8 cellular contexts compared by ENCODE assay signal in genomic region chr3:9891072-9891622, GRCh38. TPM values are rescaled to one million over a fixed set of nuclear protein-coding genes. Genes with fewer than 3 reads are reported as not detected.
A peak's percentile ranks its signal among the peaks of the same experiment; 100 is the strongest.
DNase-seq lines count a peak whose midpoint lies in the region; ATAC-seq and TF ChIP-seq lines count a peak whose summit lies in the region.

No MANE protein-coding gene starts in this region.

- peak overlapping the region; percentile 95 for H3K27ac Mint-ChIP-seq in dendritic cell treated with granulocyte-macrophage colony-stimulating factor and Interleukin-4, amounts not matched to agents 40 ng/mL and 50 ng/mL, for 4 days
- H3K27ac Mint-ChIP-seq in nephron = peak overlapping the region; percentile 91 to 98 (median 97)

- no peak for ATAC-seq in HG03457 (IDR thresholded peaks at IDR 0.05; ENCODE audit: unreplicated experiment)
- no peak for ATAC-seq in GM21515 (IDR thresholded peaks at IDR 0.05; ENCODE audit: unreplicated experiment)

- no peaks in the 10 kb centered on the region for H3K27me3 ChIP-seq in BLaER1 treated with 17β-estradiol and CSF1 and Interleukin-3, amounts not matched to agents 10 nM and 100 nM
- no peaks in the 10 kb centered on the region for H3K27me3 ChIP-seq in Karpas-422 (ENCODE audit: low read length)

- intact Hi-C loops in dendritic cell treated with granulocyte-macrophage colony-stimulating factor and Interleukin-4, amounts not matched to agents 40 ng/mL and 50 ng/mL, for 4 days (cut with micrococcal nuclease) = loop anchor here (2.0 kb wide), 1 partner anchor 24 kb away; no protein-coding TSS in a partner anchor

- peak overlapping the region; percentile 93 to 100 (median 98) for H3K9ac ChIP-seq in BLaER1 treated with 17β-estradiol and CSF1 and Interleukin-3, amounts not matched to agents 10 nM and 100 nM
- peak overlapping the region; percentile 98 for H3K9ac ChIP-seq in Karpas-422 (ENCODE audit: low read length)

- H3K4me2 ChIP-seq in BLaER1 treated with 17β-estradiol and CSF1 and Interleukin-3, amounts not matched to agents 10 nM and 100 nM = peak overlapping the region; percentile 69 to 94 (median 83)
- H3K4me2 ChIP-seq in Karpas-422 (ENCODE audit: low read depth, low read length, poor library complexity, severe bottlenecking) = peak overlapping the region; percentile 100

- peak overlapping the region; percentile 79 to 98 (median 94) for H3K4me3 ChIP-seq in BLaER1 treated with 17β-estradiol and CSF1 and Interleukin-3, amounts not matched to agents 10 nM and 100 nM
- peak overlapping the region; percentile 100 for H3K4me3 ChIP-seq in Karpas-422 (ENCODE audit: low read length)

- H3K9me2 ChIP-seq in Karpas-422 (replicated peaks; ENCODE audit: insufficient read depth, low read length) = no peaks in the 10 kb centered on the region

- H3K9me3 Mint-ChIP-seq in dendritic cell treated with granulocyte-macrophage colony-stimulating factor and Interleukin-4, amounts not matched to agents 40 ng/mL and 50 ng/mL, for 4 days = no peaks in the 10 kb centered on the region
- no peaks in the 10 kb centered on the region for H3K9me3 Mint-ChIP-seq in nephron

- H3K36me3 ChIP-seq in BLaER1 treated with 17β-estradiol and CSF1 and Interleukin-3, amounts not matched to agents 10 nM and 100 nM = peaks cover 22 to 45% (median 36%) of the 10 kb centered on the region in 11 experiments
- H3K36me3 ChIP-seq in Karpas-422 (ENCODE audit: insufficient read depth, low read length) = peaks cover 16% of the 10 kb centered on the region

- peak overlapping the region; percentile 88 for H2AFZ ChIP-seq in Karpas-422 (ENCODE audit: low read length)

- peaks cover 23% of the 10 kb centered on the region for H3K79me2 ChIP-seq in Karpas-422 (ENCODE audit: low read length)

- H3K36me3 Mint-ChIP-seq in dendritic cell treated with granulocyte-macrophage colony-stimulating factor and Interleukin-4, amounts not matched to agents 40 ng/mL and 50 ng/mL, for 4 days (ENCODE audit: low read depth) = peaks cover 33% of the 10 kb centered on the region
- H3K36me3 Mint-ChIP-seq in nephron (ENCODE audit: low read depth) = peaks cover 33% of the 10 kb centered on the region

- peak overlapping the region; percentile 93 to 99 (median 97) for H3K27ac ChIP-seq in BLaER1 treated with 17β-estradiol and CSF1 and Interleukin-3, amounts not matched to agents 10 nM and 100 nM
- H3K27ac ChIP-seq in Karpas-422 (ENCODE audit: low read length) = peak overlapping the region; percentile 40

- no peak for TF ChIP-seq CTCF in nephron (IDR thresholded peaks at IDR 0.05; ENCODE audit: unreplicated experiment in 3 of 3)

- peaks cover 0 to 47% (median 37%) of the 10 kb centered on the region in 11 experiments; a peak in 18 of 22 replicates for H4K20me1 ChIP-seq in BLaER1 treated with 17β-estradiol and CSF1 and Interleukin-3, amounts not matched to agents 10 nM and 100 nM
- peaks cover 14% of the 10 kb centered on the region; the same call in 1 of the 2 replicates for H4K20me1 ChIP-seq in Karpas-422 (ENCODE audit: insufficient read depth, low read depth, low read length)

- H3K4me1 ChIP-seq in BLaER1 treated with 17β-estradiol and CSF1 and Interleukin-3, amounts not matched to agents 10 nM and 100 nM = peaks cover 41 to 62% (median 52%) of the 10 kb centered on the region in 10 experiments
- peaks cover 20% of the 10 kb centered on the region for H3K4me1 ChIP-seq in Karpas-422 (ENCODE audit: low read length)

- no peaks in the 10 kb centered on the region for H3K27me3 Mint-ChIP-seq in dendritic cell treated with granulocyte-macrophage colony-stimulating factor and Interleukin-4, amounts not matched to agents 40 ng/mL and 50 ng/mL, for 4 days
- H3K27me3 Mint-ChIP-seq in nephron (ENCODE audit: low read depth) = no peaks in the 10 kb centered on the region

- DNase-seq in Karpas-422 = no peak
- no peak for DNase-seq in GM19240 (ENCODE audit: insufficient read length, low spot score)
- no peak for DNase-seq in NK-92 treated with Interleukin-12 subunit alpha and Interleukin-12 subunit beta, amount 100 ng/mL, for 24 hours (lab: John Stamatoyannopoulos, UW)

- peak overlapping the region; percentile 93 for H3K4me3 Mint-ChIP-seq in dendritic cell treated with granulocyte-macrophage colony-stimulating factor and Interleukin-4, amounts not matched to agents 40 ng/mL and 50 ng/mL, for 4 days
- H3K4me3 Mint-ChIP-seq in nephron = peak overlapping the region; percentile 99

- peaks cover 17% of the 10 kb centered on the region for H3K4me1 Mint-ChIP-seq in dendritic cell treated with granulocyte-macrophage colony-stimulating factor and Interleukin-4, amounts not matched to agents 40 ng/mL and 50 ng/mL, for 4 days (ENCODE audit: low read depth)
- peaks cover 32% of the 10 kb centered on the region for H3K4me1 Mint-ChIP-seq in nephron

- no peaks in the 10 kb centered on the region for H3K9me3 ChIP-seq in BLaER1 treated with 17β-estradiol and CSF1 and Interleukin-3, amounts not matched to agents 10 nM and 100 nM (replicated peaks in 1 of 11)
- H3K9me3 ChIP-seq in Karpas-422 (ENCODE audit: low read length) = no peaks in the 10 kb centered on the region

RNA-seq across cellular contexts. Expression of gene JAGN1, which starts 0.7 kb away (rescaled TPM):
- 33.5 and 39.2 TPM in 2 replicates for total RNA-seq in Karpas-422 (2014; rRNA removed; shearing (Covaris generic); ENCODE audit: low replicate concordance)

RNA-seq across cellular contexts. Expression of gene CIDEC, which starts 11.1 kb away (rescaled TPM):
- total RNA-seq in Karpas-422 (2014; rRNA removed; shearing (Covaris generic); ENCODE audit: low replicate concordance) = not detected in 2 replicates

RNA-seq across cellular contexts. Expression of gene IL17RE, which starts 11.5 kb away (rescaled TPM):
- total RNA-seq in Karpas-422 (2014; rRNA removed; shearing (Covaris generic); ENCODE audit: low replicate concordance) = not detected in 2 replicates

RNA-seq across cellular contexts. Expression of gene IL17RC, which starts 25.8 kb away (rescaled TPM):
- 0.54 and 2.5 TPM in 2 replicates for total RNA-seq in Karpas-422 (2014; rRNA removed; shearing (Covaris generic); ENCODE audit: low replicate concordance)

RNA-seq across cellular contexts. Expression of gene CRELD1, which starts 42.5 kb away (rescaled TPM):
- total RNA-seq in Karpas-422 (2014; rRNA removed; shearing (Covaris generic); ENCODE audit: low replicate concordance) = 5.6 and 33.7 TPM in 2 replicates
